18 cellular contexts compared by ENCODE assay signal in the genomic region with DNA sequence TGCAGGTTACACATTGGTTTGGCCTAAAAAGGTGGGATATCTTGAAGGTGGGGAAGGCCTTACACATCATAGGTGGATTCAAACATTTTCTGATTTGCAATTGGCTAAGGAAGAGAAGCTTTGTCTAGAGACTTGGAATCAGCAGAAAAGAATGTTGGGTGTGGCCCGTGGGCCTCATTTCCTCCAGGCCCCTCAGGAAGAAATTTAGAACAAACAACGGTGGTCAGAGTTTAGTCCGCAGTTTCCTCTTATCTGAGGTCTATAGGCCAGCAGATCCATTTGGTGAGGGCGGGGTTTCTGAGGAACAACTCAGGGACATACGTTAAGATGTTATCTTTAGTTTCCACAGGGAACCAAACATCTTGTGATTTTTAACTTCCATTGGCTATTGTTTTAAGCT. TPM values are rescaled to one million over a fixed set of nuclear protein-coding genes. Genes with fewer than 3 reads are reported as not detected.
DNase-seq lines count a peak whose midpoint lies in the region; ATAC-seq and TF ChIP-seq lines count a peak whose summit lies in the region.
"Had no signal": no experiment of that assay in that cellular context is flagged by ENCODE, and none has a peak within 500 bp of the region (broad histone marks: within the 10 kb centered on the region; RNA-seq: fewer than 3 reads in every experiment).

No MANE protein-coding gene starts in this region.

- intact Hi-C loops in gastrocnemius medialis (cut with DNase I; ENCODE audit: low total_unique reads) (no loop called here), A673 (cut with micrococcal nuclease; ENCODE audit: unreplicated experiment) (no loop called here)

- TF ChIP-seq POLR2A in gastrocnemius medialis (IDR thresholded peaks at IDR 0.05) = no peak

- H3K4me1 Mint-ChIP-seq in endothelial cell (ENCODE audit: unreplicated experiment) = peaks cover 16% of the 10 kb centered on the region
- H3K4me1 Mint-ChIP-seq: T-cell had no signal

- peaks cover 4% of the 10 kb centered on the region for H3K36me3 Mint-ChIP-seq in endothelial cell (ENCODE audit: low read depth, unreplicated experiment)
- H3K36me3 Mint-ChIP-seq: T-cell, WTC11 had no signal

- BruUV-seq in A673 (replicated peaks; lab: Mats Ljungman, UMichigan) = no TSS peak

- H3K27me3 ChIP-seq in gastrocnemius medialis (no peaks in the 10 kb centered on the region), A673 (replicated peaks; ENCODE audit: insufficient read depth, low read depth, low read length, poor library complexity) (peaks cover 22% of the 10 kb centered on the region)
- H3K27me3 ChIP-seq: right lobe of liver had no signal

- in situ Hi-C loops in gastrocnemius medialis (cut with MboI; ENCODE audit: low sequenced_read_pairs in 4 of 4) = no loop called here

- peak overlapping the region; percentile 75 for H3K27ac Mint-ChIP-seq in endothelial cell (ENCODE audit: unreplicated experiment)
- H3K27ac Mint-ChIP-seq: activated T-helper 2 cell treated with anti-CD3 and anti-CD28 coated beads, Interferon-gamma antibody, Interleukin-2, Interleukin-4, amounts not matched to agents 10 μg/mL and 5 μg/mL and 100 μg/mL, durations not matched to agents 14 hours and 24 hours and 36 hours; B cell; H9; T-cell; WTC11 had no signal

- POLR2A ChIA-PET in A673 (lab: Charles Lee; ENCODE audit: low non-redundant PET) = no interaction called here

- H3K4me3 ChIP-seq in gastrocnemius medialis (no peak overlapping the region), A673 (ENCODE audit: low read depth, low read length, poor library complexity, severe bottlenecking) (no peak overlapping the region)
- H3K4me3 ChIP-seq: right lobe of liver had no signal

- H3K27ac ChIP-seq in gastrocnemius medialis = peak overlapping the region; percentile 2 to 40 (median 20)
- H3K27ac ChIP-seq in A673 (ENCODE audit: low read depth, low read length, poor library complexity, severe bottlenecking) = no peak overlapping the region
- H3K27ac ChIP-seq: right lobe of liver, RWPE1 had no signal

- ATAC-seq in gastrocnemius medialis (peak in 1 of 2 donors; percentile 54), HG03442 (IDR thresholded peaks at IDR 0.05; ENCODE audit: unreplicated experiment) (no peak)
- ATAC-seq: T-cell, WTC11 had no signal

- no peak for TF ChIP-seq CTCF in endothelial cell (IDR thresholded peaks at IDR 0.05; ENCODE audit: unreplicated experiment)
- no peak for TF ChIP-seq CTCF in gastrocnemius medialis (IDR thresholded peaks at IDR 0.05 in 4 of 5, conservative IDR thresholded peaks at IDR 0.05 in 1 of 5)
- no peak for TF ChIP-seq CTCF in A673 (conservative IDR thresholded peaks at IDR 0.05; ENCODE audit: low read depth, low read length)

- H3K36me3 ChIP-seq in gastrocnemius medialis (no peaks in the 10 kb centered on the region), A673 (ENCODE audit: insufficient read depth, low read length, poor library complexity, severe bottlenecking) (no peaks in the 10 kb centered on the region)
- H3K36me3 ChIP-seq: right lobe of liver had no signal

- H3K9me3 Mint-ChIP-seq in endothelial cell (ENCODE audit: unreplicated experiment) = no peaks in the 10 kb centered on the region
- H3K9me3 Mint-ChIP-seq: activated T-helper 2 cell treated with anti-CD3 and anti-CD28 coated beads, Interferon-gamma antibody, Interleukin-2, Interleukin-4, amounts not matched to agents 10 μg/mL and 5 μg/mL and 100 μg/mL, durations not matched to agents 14 hours and 24 hours and 36 hours; H9; T-cell had no signal

- DNase-seq in ELR (ENCODE audit: low read depth) (peak; percentile 63), NCI-H226 (peak; percentile 45), endothelial cell (ENCODE audit: low spot score) (no peak), gastrocnemius medialis (no peak), A673 (ENCODE audit: low spot score) (no peak), HuH-7.5 (ENCODE audit: low spot score) (no peak)
- no peak for DNase-seq in stimulated activated CD4-positive, alpha-beta T cell treated with anti-CD3 and anti-CD28 coated beads, Interleukin-12 subunit alpha, Interleukin-12 subunit beta, amount 100 ng/mL, for 4 hours
- DNase-seq: amygdala; H9; MM.1S; right lobe of liver; stimulated activated CD4-positive, alpha-beta T cell treated with anti-CD3 and anti-CD28 coated beads, Interleukin-2, amount 100 ng/mL, for 24 hours; T-cell had no signal

- H3K4me1 ChIP-seq in gastrocnemius medialis (peaks cover 19 to 30% of the 10 kb centered on the region in 2 donors), A673 (ENCODE audit: insufficient read depth, low read length, poor library complexity, severe bottlenecking) (no peaks in the 10 kb centered on the region)

- no peak overlapping the region for H3K4me3 Mint-ChIP-seq in endothelial cell (ENCODE audit: unreplicated experiment)
- H3K4me3 Mint-ChIP-seq: B cell, H9, T-cell, WTC11 had no signal

- H3K9me3 ChIP-seq in gastrocnemius medialis = no peaks in the 10 kb centered on the region
- H3K9me3 ChIP-seq in A673 (ENCODE audit: low read depth, low read length, poor library complexity, severe bottlenecking) = no peaks in the 10 kb centered on the region
- H3K9me3 ChIP-seq: right lobe of liver had no signal

- CTCF ChIA-PET in A673 (lab: Charles Lee) = no interaction called here

- H3K27me3 Mint-ChIP-seq in endothelial cell (ENCODE audit: unreplicated experiment) = peaks cover 14% of the 10 kb centered on the region
- H3K27me3 Mint-ChIP-seq: T-cell had no signal

RNA-seq across cellular contexts. Expression of a gene that starts 50.9 kb away (rescaled TPM):
- total RNA-seq in endothelial cell (ENCODE audit: unreplicated experiment) (12.2 TPM), gastrocnemius medialis (under 1 TPM; 0.22 to 0.55 (median 0.47) TPM), A673 (2021) (not detected in 2 replicates)

Comparison
In these comparisons a context has a peak if more than half of its experiments do, and no peak if none do; other contexts are left out.
1. DNase-seq: peak in ELR (single experiment) and NCI-H226 (single experiment); none in endothelial cell (single experiment), gastrocnemius medialis (0 of 2), A673 (single experiment), HuH-7.5 (single experiment) and stimulated activated CD4-positive, alpha-beta T cell treated with anti-CD3 and anti-CD28 coated beads, Interleukin-12 subunit alpha, Interleukin-12 subunit beta, amount 100 ng/mL, for 4 hours (single experiment).